In genomic region chr1:143727263-143727662, GRCh38 we compare ENCODE assay signal across 20 cellular contexts.
A peak's percentile ranks its signal among the peaks of the same experiment; 100 is the strongest.
DNase-seq lines count a peak whose midpoint lies in the region; ATAC-seq, FAIRE-seq and TF ChIP-seq lines count a peak whose summit lies in the region.
"Had no signal": no experiment of that assay in that cellular context is flagged by ENCODE, and none has a peak within 500 bp of the region (broad histone marks: within the 10 kb centered on the region; RNA-seq: fewer than 3 reads in every experiment).

No MANE protein-coding gene starts in this region.

- H3K27ac Mint-ChIP-seq in activated naive CD4-positive, alpha-beta T cell treated with anti-CD3 and anti-CD28 coated beads for 36 hours = no peak overlapping the region
- H3K27ac Mint-ChIP-seq: B cell; CD4-positive, alpha-beta T cell had no signal

- no peak overlapping the region for H3K27ac ChIP-seq in HepG2 (ENCODE audit: extremely low read length, insufficient read depth, low read length)
- no peak overlapping the region for H3K27ac ChIP-seq in right lobe of liver
- H3K27ac ChIP-seq in KMS-11 = peak overlapping the region; percentile 35; the same call in 1 of the 2 replicates
- H3K27ac ChIP-seq in K562 (ENCODE audit: extremely low read depth, low read depth, low read length) = no peak overlapping the region
- H3K27ac ChIP-seq: HL-60 had no signal

- DNase-seq in HepG2 (ENCODE audit: low spot score) = no peak
- no peak for DNase-seq in right lobe of liver
- no peak for DNase-seq in K562 (ENCODE audit: extremely low read depth in 1 of 4, low spot score in 3 of 4)
- no peak for DNase-seq in activated naive CD4-positive, alpha-beta T cell treated with anti-CD3 and anti-CD28 coated beads for 36 hours
- DNase-seq: C1 segment of cervical spinal cord; CD4-positive, alpha-beta T cell; DMS153; DMS79 treated with DMSO at 0.1 percent for 48 hours; EL; HCEC 1CT; KG1 had no signal

- no peak overlapping the region for H3K4me3 ChIP-seq in HepG2 (replicated peaks in 1 of 3; ENCODE audit: insufficient read depth in 1 of 3, low read depth in 2 of 3, low read length in 3 of 3)
- H3K4me3 ChIP-seq in right lobe of liver = no peak overlapping the region
- peak overlapping the region; percentile 58 for H3K4me3 ChIP-seq in KMS-11 (IDR thresholded peaks at IDR 0.05; ENCODE audit: insufficient read depth, low read depth, low read length)
- H3K4me3 ChIP-seq in K562 = no peak overlapping the region

- H2AFZ ChIP-seq in HepG2 (ENCODE audit: low read length) (no peak overlapping the region), KMS-11 (ENCODE audit: low read depth) (peak overlapping the region; percentile 8), K562 (ENCODE audit: low read depth, low read length) (0 out of 2 replicates have a peak overlapping the region, but pooled peaks have one; percentile 30)

- TF ChIP-seq POLR2A in HepG2 (IDR thresholded peaks at IDR 0.05; ENCODE audit: insufficient read depth in 1 of 2, low read depth in 2 of 2, low read length in 2 of 2) (no peak), right lobe of liver (IDR thresholded peaks at IDR 0.05) (no peak), K562 (conservative IDR thresholded peaks at IDR 0.05) (no peak)

- no peaks in the 10 kb centered on the region for H3K9me3 ChIP-seq in HepG2 (ENCODE audit: low read length)
- H3K9me3 ChIP-seq in right lobe of liver = no peaks in the 10 kb centered on the region
- no peaks in the 10 kb centered on the region for H3K9me3 ChIP-seq in K562 (replicated peaks; ENCODE audit: control insufficient read depth, insufficient read depth, low read depth, low read length)

- BruUV-seq in HepG2 (replicated peaks; lab: Mats Ljungman, UMichigan) = no TSS peak
- BruUV-seq in K562 (replicated peaks; lab: Mats Ljungman, UMichigan) = no TSS peak

- H3K79me2 ChIP-seq in HepG2 (ENCODE audit: insufficient read depth, low read length) (no peaks in the 10 kb centered on the region), KMS-11 (ENCODE audit: insufficient read depth, low read depth) (no peaks in the 10 kb centered on the region), K562 (ENCODE audit: control insufficient read depth, insufficient read depth, low read length) (no peaks in the 10 kb centered on the region)

- no peak overlapping the region for H3K4me3 Mint-ChIP-seq in activated naive CD4-positive, alpha-beta T cell treated with anti-CD3 and anti-CD28 coated beads for 36 hours
- H3K4me3 Mint-ChIP-seq: B cell; CD4-positive, alpha-beta T cell had no signal

- H3K36me3 Mint-ChIP-seq in activated naive CD4-positive, alpha-beta T cell treated with anti-CD3 and anti-CD28 coated beads for 36 hours (ENCODE audit: low read depth) = peaks cover 2% of the 10 kb centered on the region

- FAIRE-seq in HepG2 (lab: Jason Lieb, UNC) = no peak
- no peak for FAIRE-seq in K562 (lab: Jason Lieb, UNC)
- FAIRE-seq: D721Med, G401.6, GM12891, H1 had no signal

- peaks cover 2% of the 10 kb centered on the region for H3K4me1 Mint-ChIP-seq in activated naive CD4-positive, alpha-beta T cell treated with anti-CD3 and anti-CD28 coated beads for 36 hours (ENCODE audit: low read depth)
- H3K4me1 Mint-ChIP-seq: B cell had no signal

- POLR2A ChIA-PET in HepG2 (lab: Yijun Ruan, JAX) (no interaction called here), K562 (lab: Yijun Ruan, JAX) (no interaction called here)

- TF ChIP-seq EP300 in HepG2 (IDR thresholded peaks at IDR 0.05; ENCODE audit: low read depth in 2 of 2, low read length in 2 of 2) (no peak), HepG2 (CRISPR knock-in tag; IDR thresholded peaks at IDR 0.05; ENCODE audit: borderline replicate concordance) (no peak), K562 (IDR thresholded peaks at IDR 0.05; ENCODE audit: low read length) (no peak)

- WGBS in HepG2 (ENCODE audit: low lambda C conversion rate) = 63% methylated on average over 1 of the region's 1 CpG
- 100% methylated on average over 1 of the region's 1 CpG for WGBS in right lobe of liver (ENCODE audit: insufficient coverage, low coverage, low lambda C conversion rate, missing lambda C conversion rate)
- 38% methylated on average over 1 of the region's 1 CpG for WGBS in K562 (ENCODE audit: insufficient coverage, low coverage, missing lambda C conversion rate)

- no peak for TF ChIP-seq RAD21 in HepG2 (CRISPR knock-in tag; IDR thresholded peaks at IDR 0.05)
- peak in 1 of 2 experiments; percentile 21; a peak in 1 of 4 replicates for TF ChIP-seq RAD21 in K562 (CRISPR knock-in tag; conservative IDR thresholded peaks at IDR 0.05 in 1 of 2, IDR thresholded peaks at IDR 0.05 in 1 of 2)

- H3K9ac ChIP-seq in HepG2 (ENCODE audit: insufficient read depth, low read depth, low read length) = no peak overlapping the region
- peak overlapping the region; percentile 33; the same call in 1 of the 2 replicates for H3K9ac ChIP-seq in KMS-11
- no peak overlapping the region for H3K9ac ChIP-seq in K562 (ENCODE audit: insufficient read depth in 1 of 2, low read depth in 2 of 2, low read length in 2 of 2)

- H3K4me2 ChIP-seq in HepG2 (ENCODE audit: low read depth, low read length) (no peak overlapping the region), KMS-11 (peak overlapping the region; percentile 43), K562 (ENCODE audit: insufficient read depth, low read length) (peak overlapping the region; percentile 24; the same call in 1 of the 2 replicates)

- no peaks in the 10 kb centered on the region for H3K9me1 ChIP-seq in K562 (ENCODE audit: control insufficient read depth, insufficient read depth, low read length)

- CTCF ChIA-PET in HepG2 (lab: Yijun Ruan, JAX; ENCODE audit: low intra/inter-chr PET ratio, low total read pairs) (no interaction called here), K562 (lab: Yijun Ruan, JAX; ENCODE audit: low intra/inter-chr PET ratio) (no interaction called here)
- CTCF ChIA-PET in activated naive CD4-positive, alpha-beta T cell treated with anti-CD3 and anti-CD28 coated beads for 36 hours (lab: Charles Lee) = no interaction called here

- no peak for ATAC-seq in HepG2
- ATAC-seq in right lobe of liver = no peak
- ATAC-seq in K562 = no peak
- ATAC-seq in HG03135 (IDR thresholded peaks at IDR 0.05; ENCODE audit: unreplicated experiment) = no peak
- no peak for ATAC-seq in GM21390 (IDR thresholded peaks at IDR 0.05; ENCODE audit: unreplicated experiment)

- in situ Hi-C loops in HepG2 (cut with HindIII; ENCODE audit: extremely low pct_ligation_motif_present, low pct_unique_long_range_greater_than_20kb) (no loop called here), K562 (cut with MboI) (loop anchor here (10.0 kb wide), 1 partner anchor 828 kb away; no protein-coding TSS in a partner anchor)

- H3K27me3 Mint-ChIP-seq in activated naive CD4-positive, alpha-beta T cell treated with anti-CD3 and anti-CD28 coated beads for 36 hours (ENCODE audit: low read depth) = peaks cover 31% of the 10 kb centered on the region

- H3K36me3 ChIP-seq in HepG2 (replicated peaks in 1 of 2; ENCODE audit: control insufficient read depth in 1 of 2, insufficient read depth in 2 of 2, low read length in 2 of 2) (no peaks in the 10 kb centered on the region), right lobe of liver (no peaks in the 10 kb centered on the region), KMS-11 (ENCODE audit: insufficient read depth) (no peaks in the 10 kb centered on the region), K562 (ENCODE audit: control insufficient read depth, insufficient read depth, low read length) (no peaks in the 10 kb centered on the region)

- H4K20me1 ChIP-seq in HepG2 (ENCODE audit: insufficient read depth, low read length) = no peaks in the 10 kb centered on the region
- H4K20me1 ChIP-seq in KMS-11 (ENCODE audit: insufficient read depth) = no peaks in the 10 kb centered on the region
- no peaks in the 10 kb centered on the region for H4K20me1 ChIP-seq in K562 (replicated peaks; ENCODE audit: control insufficient read depth, insufficient read depth, low read length)

- H3K4me1 ChIP-seq in HepG2 (ENCODE audit: insufficient read depth, low read length) = no peaks in the 10 kb centered on the region
- H3K4me1 ChIP-seq in right lobe of liver = peaks cover 0 to 6% (median 0%) of the 10 kb centered on the region in 4 donors
- H3K4me1 ChIP-seq in KMS-11 (ENCODE audit: low read depth, poor library complexity, severe bottlenecking) = peaks cover 24% of the 10 kb centered on the region
- H3K4me1 ChIP-seq in K562 (replicated peaks in 1 of 2; ENCODE audit: control insufficient read depth in 2 of 2, insufficient read depth in 2 of 2, low read length in 2 of 2) = peaks cover 6% of the 10 kb centered on the region in 2 experiments; a peak in 4 of 5 replicates

- H3K27me3 ChIP-seq in HepG2 (ENCODE audit: control insufficient read depth in 1 of 2, insufficient read depth in 2 of 2, low read length in 2 of 2) (no peaks in the 10 kb centered on the region), right lobe of liver (no peaks in the 10 kb centered on the region), KMS-11 (ENCODE audit: insufficient read depth, low read depth) (no peaks in the 10 kb centered on the region), K562 (ENCODE audit: control insufficient read depth in 2 of 2, insufficient read depth in 2 of 2, low read length in 2 of 2) (no peaks in the 10 kb centered on the region)

- intact Hi-C loops in HepG2 (cut with micrococcal nuclease; ENCODE audit: unreplicated experiment) (no loop called here), right lobe of liver (cut with DNase I) (no loop called here), K562 (cut with micrococcal nuclease) (no loop called here)
- intact Hi-C loops in activated naive CD4-positive, alpha-beta T cell treated with anti-CD3 and anti-CD28 coated beads for 36 hours (cut with micrococcal nuclease) = no loop called here

- TF ChIP-seq CTCF in HepG2 (CRISPR knock-in tag; IDR thresholded peaks at IDR 0.05) (no peak), right lobe of liver (IDR thresholded peaks at IDR 0.05) (no peak), KMS-11 (conservative IDR thresholded peaks at IDR 0.05; ENCODE audit: low read depth, low read length) (no peak), K562 (IDR thresholded peaks at IDR 0.05 in 2 of 3, conservative IDR thresholded peaks at IDR 0.05 in 1 of 3; ENCODE audit: insufficient read depth in 2 of 3, low read depth in 1 of 3, low read length in 3 of 3) (no peak)

- peaks cover 2% of the 10 kb centered on the region for H3K9me3 Mint-ChIP-seq in activated naive CD4-positive, alpha-beta T cell treated with anti-CD3 and anti-CD28 coated beads for 36 hours
- H3K9me3 Mint-ChIP-seq: CD4-positive, alpha-beta T cell had no signal

TF ChIP-seq in HepG2, 621 proteins besides CTCF, POLR2A, EP300 and RAD21 (continues in another document):
- TF ChIP-seq GABPB1 (CRISPR knock-in tag; IDR thresholded peaks at IDR 0.05) (no peak), ATF7 (IDR thresholded peaks at IDR 0.05) (peak; percentile 65), ATF7 (CRISPR knock-in tag; IDR thresholded peaks at IDR 0.05) (no peak), ZNF282 (IDR thresholded peaks at IDR 0.05; ENCODE audit: partially characterized antibody) (no peak)

TF ChIP-seq in K562, 482 proteins besides CTCF, POLR2A, EP300 and RAD21 (continues in another document):
- TF ChIP-seq ZEB2 (IDR thresholded peaks at IDR 0.05) (0 out of 2 replicates have a peak, but pooled peaks have one; percentile 23), ZSCAN32 (CRISPR knock-in tag; IDR thresholded peaks at IDR 0.05) (peak; percentile 92), FOXM1 (IDR thresholded peaks at IDR 0.05; ENCODE audit: low read depth) (no peak), FOXM1 (CRISPR knock-in tag; IDR thresholded peaks at IDR 0.05; ENCODE audit: low read depth) (no peak), HNRNPK (IDR thresholded peaks at IDR 0.05; ENCODE audit: low read depth, low read length, poor library complexity, severe bottlenecking) (no peak)

Comparison
In these comparisons a context has a peak if more than half of its experiments do, and no peak if none do; other contexts are left out.
1. Of the 241 proteins assayed by ChIP-seq in both HepG2 and K562: peak only in HepG2: none; only in K562: ATF4, CEBPB, CEBPG and ZNF512; in both: none; in neither: 233; mixed calls (peak in some experiments, not most) for 4.